38 cellular contexts compared by ENCODE assay signal in the genomic region with DNA sequence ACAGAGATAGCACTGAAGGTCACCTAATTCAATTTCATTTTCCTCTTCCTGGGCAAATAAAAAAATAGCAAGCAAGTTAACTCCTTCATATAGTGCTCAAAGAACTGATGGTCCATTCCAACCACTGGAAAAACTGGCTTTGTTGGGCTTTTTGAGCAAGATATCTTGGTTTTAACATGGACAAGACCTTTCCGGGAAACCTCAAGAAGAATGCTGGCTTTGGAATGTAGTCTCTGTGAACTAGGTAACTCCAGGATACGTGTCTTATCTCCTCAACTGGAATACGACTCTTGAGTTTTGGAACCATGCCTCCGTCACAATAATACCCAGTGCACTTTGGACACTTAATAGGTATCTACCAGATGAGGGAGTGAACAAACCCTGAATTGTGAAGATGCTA.
"Had no signal": no experiment of that assay in that cellular context is flagged by ENCODE, and none has a peak within 500 bp of the region (broad histone marks: within the 10 kb centered on the region; RNA-seq: fewer than 3 reads in every experiment).

No MANE protein-coding gene starts in this region.

- H3K9me3 Mint-ChIP-seq: activated naive CD4-positive, alpha-beta T cell treated with anti-CD3 and anti-CD28 coated beads for 36 hours; activated naive CD4-positive, alpha-beta T cell treated with anti-CD3 and anti-CD28 coated beads, Interleukin-2, amount 10 ng/mL, durations not matched to agents 7 days and 5 days; activated naive CD4-positive, alpha-beta T cell treated with anti-CD3 and anti-CD28 coated beads, Interleukin-2, amount 50 U/mL, for 24 hours; activated naive CD4-positive, alpha-beta T cell treated with anti-CD3 and anti-CD28 coated beads, Interleukin-2, amount 50 U/mL, for 72 hours; activated naive CD8-positive, alpha-beta T cell treated with anti-CD3 and anti-CD28 coated beads for 36 hours; activated naive CD8-positive, alpha-beta T cell treated with anti-CD3 and anti-CD28 coated beads, Interleukin-2, amount 10 ng/mL, durations not matched to agents 7 days and 5 days; activated naive CD8-positive, alpha-beta T cell treated with anti-CD3 and anti-CD28 coated beads, Interleukin-2, amount 50 U/mL, for 24 hours; activated T-cell treated with anti-CD3 and anti-CD28 coated beads, Interleukin-2, amount 50 U/mL, for 24 hours; activated T-cell treated with anti-CD3 and anti-CD28 coated beads, Interleukin-2, amount 50 U/mL, for 4 hours; activated T-cell treated with anti-CD3 and anti-CD28 coated beads, Interleukin-2, amount 50 U/mL, for 72 hours; activated T-helper 1 cell treated with anti-CD3 and anti-CD28 coated beads, Interleukin-12 subunit alpha, Interleukin-12 subunit beta, Interleukin-2, Interleukin-4 antibody, amounts not matched to agents 30 ng/mL and 10 ng/mL and 1 ng/mL, durations not matched to agents 14 hours and 24 hours and 36 hours; activated T-helper 17 cell treated with anti-CD3 and anti-CD28 coated beads, Interleukin-2, amount 50 U/mL, for 72 hours; activated T-helper 2 cell treated with anti-CD3 and anti-CD28 coated beads, Interferon-gamma antibody, Interleukin-2, Interleukin-4, amounts not matched to agents 10 μg/mL and 5 μg/mL and 100 μg/mL, durations not matched to agents 14 hours and 24 hours and 36 hours; brain; central memory CD8-positive, alpha-beta T cell had no signal

- H3K36me3 ChIP-seq: adrenal gland, ascending aorta, brain microvascular endothelial cell, breast epithelium, cardiac muscle cell had no signal

- H3K4me3 ChIP-seq: adrenal gland, ascending aorta, body of pancreas, breast epithelium, cardiac muscle cell had no signal

- H3K4me3 Mint-ChIP-seq: activated naive CD4-positive, alpha-beta T cell treated with anti-CD3 and anti-CD28 coated beads for 36 hours; activated naive CD4-positive, alpha-beta T cell treated with anti-CD3 and anti-CD28 coated beads, Interleukin-2, amount 10 ng/mL, durations not matched to agents 7 days and 5 days; activated naive CD4-positive, alpha-beta T cell treated with anti-CD3 and anti-CD28 coated beads, Interleukin-2, amount 50 U/mL, for 24 hours; activated naive CD8-positive, alpha-beta T cell; activated naive CD8-positive, alpha-beta T cell treated with anti-CD3 and anti-CD28 coated beads for 36 hours; activated naive CD8-positive, alpha-beta T cell treated with anti-CD3 and anti-CD28 coated beads, Interleukin-2, amount 10 ng/mL, durations not matched to agents 7 days and 5 days; activated naive CD8-positive, alpha-beta T cell treated with anti-CD3 and anti-CD28 coated beads, Interleukin-2, amount 50 U/mL, for 24 hours; activated T-cell treated with anti-CD3 and anti-CD28 coated beads, Interleukin-2, amount 50 U/mL, for 24 hours; activated T-cell treated with anti-CD3 and anti-CD28 coated beads, Interleukin-2, amount 50 U/mL, for 4 hours; activated T-cell treated with anti-CD3 and anti-CD28 coated beads, Interleukin-2, amount 50 U/mL, for 72 hours; activated T-helper 1 cell treated with anti-CD3 and anti-CD28 coated beads, Interleukin-12 subunit alpha, Interleukin-12 subunit beta, Interleukin-2, Interleukin-4 antibody, amounts not matched to agents 30 ng/mL and 10 ng/mL and 1 ng/mL, durations not matched to agents 14 hours and 24 hours and 36 hours; activated T-helper 17 cell treated with anti-CD3 and anti-CD28 coated beads, Interleukin-2, amount 50 U/mL, for 72 hours; brain; central memory CD8-positive, alpha-beta T cell had no signal

- H3K4me1 ChIP-seq: adrenal gland, ascending aorta, body of pancreas, breast epithelium had no signal

- H3K4me1 Mint-ChIP-seq: activated naive CD4-positive, alpha-beta T cell treated with anti-CD3 and anti-CD28 coated beads, Interleukin-2, amount 10 ng/mL, durations not matched to agents 7 days and 5 days; activated naive CD4-positive, alpha-beta T cell treated with anti-CD3 and anti-CD28 coated beads, Interleukin-2, amount 50 U/mL, for 24 hours; activated naive CD8-positive, alpha-beta T cell treated with anti-CD3 and anti-CD28 coated beads for 36 hours; activated naive CD8-positive, alpha-beta T cell treated with anti-CD3 and anti-CD28 coated beads, Interleukin-2, amount 10 ng/mL, durations not matched to agents 7 days and 5 days; activated naive CD8-positive, alpha-beta T cell treated with anti-CD3 and anti-CD28 coated beads, Interleukin-2, amount 50 U/mL, for 24 hours; activated T-helper 17 cell treated with anti-CD3 and anti-CD28 coated beads, Interleukin-2, amount 50 U/mL, for 72 hours; brain; central memory CD8-positive, alpha-beta T cell had no signal

- H3K27me3 Mint-ChIP-seq: activated naive CD4-positive, alpha-beta T cell treated with anti-CD3 and anti-CD28 coated beads, Interleukin-2, amount 10 ng/mL, durations not matched to agents 7 days and 5 days; activated naive CD4-positive, alpha-beta T cell treated with anti-CD3 and anti-CD28 coated beads, Interleukin-2, amount 50 U/mL, for 24 hours; activated naive CD8-positive, alpha-beta T cell; activated naive CD8-positive, alpha-beta T cell treated with anti-CD3 and anti-CD28 coated beads for 36 hours; activated naive CD8-positive, alpha-beta T cell treated with anti-CD3 and anti-CD28 coated beads, Interleukin-2, amount 50 U/mL, for 24 hours; activated T-cell treated with anti-CD3 and anti-CD28 coated beads, Interleukin-2, amount 50 U/mL, for 24 hours; brain had no signal

- H3K9me3 ChIP-seq: adrenal gland, ascending aorta, body of pancreas, breast epithelium had no signal

- H3K36me3 Mint-ChIP-seq: activated naive CD4-positive, alpha-beta T cell treated with anti-CD3 and anti-CD28 coated beads, Interleukin-2, amount 10 ng/mL, durations not matched to agents 7 days and 5 days; activated naive CD4-positive, alpha-beta T cell treated with anti-CD3 and anti-CD28 coated beads, Interleukin-2, amount 50 U/mL, for 24 hours; activated naive CD4-positive, alpha-beta T cell treated with anti-CD3 and anti-CD28 coated beads, Interleukin-2, amount 50 U/mL, for 72 hours; activated naive CD8-positive, alpha-beta T cell; activated naive CD8-positive, alpha-beta T cell treated with anti-CD3 and anti-CD28 coated beads for 36 hours; activated naive CD8-positive, alpha-beta T cell treated with anti-CD3 and anti-CD28 coated beads, Interleukin-2, amount 10 ng/mL, durations not matched to agents 7 days and 5 days; brain had no signal

- H3K27me3 ChIP-seq: adrenal gland, ascending aorta, body of pancreas, brain microvascular endothelial cell, breast epithelium, cardiac muscle cell had no signal

- H3K27ac ChIP-seq: adrenal gland, ascending aorta, body of pancreas, brain microvascular endothelial cell, breast epithelium, cardiac muscle cell had no signal

- H3K27ac Mint-ChIP-seq: activated naive CD4-positive, alpha-beta T cell treated with anti-CD3 and anti-CD28 coated beads for 36 hours; activated naive CD4-positive, alpha-beta T cell treated with anti-CD3 and anti-CD28 coated beads, Interleukin-2, amount 10 ng/mL, durations not matched to agents 7 days and 5 days; activated naive CD4-positive, alpha-beta T cell treated with anti-CD3 and anti-CD28 coated beads, Interleukin-2, amount 50 U/mL, for 24 hours; activated naive CD4-positive, alpha-beta T cell treated with anti-CD3 and anti-CD28 coated beads, Interleukin-2, amount 50 U/mL, for 72 hours; activated naive CD8-positive, alpha-beta T cell; activated naive CD8-positive, alpha-beta T cell treated with anti-CD3 and anti-CD28 coated beads for 36 hours; activated naive CD8-positive, alpha-beta T cell treated with anti-CD3 and anti-CD28 coated beads, Interleukin-2, amount 10 ng/mL, durations not matched to agents 7 days and 5 days; activated naive CD8-positive, alpha-beta T cell treated with anti-CD3 and anti-CD28 coated beads, Interleukin-2, amount 50 U/mL, for 24 hours; activated T-cell treated with anti-CD3 and anti-CD28 coated beads, Interleukin-2, amount 50 U/mL, for 24 hours; activated T-cell treated with anti-CD3 and anti-CD28 coated beads, Interleukin-2, amount 50 U/mL, for 72 hours; activated T-helper 1 cell treated with anti-CD3 and anti-CD28 coated beads, Interleukin-12 subunit alpha, Interleukin-12 subunit beta, Interleukin-2, Interleukin-4 antibody, amounts not matched to agents 30 ng/mL and 10 ng/mL and 1 ng/mL, durations not matched to agents 14 hours and 24 hours and 36 hours; activated T-helper 17 cell treated with anti-CD3 and anti-CD28 coated beads, Interleukin-2, amount 50 U/mL, for 72 hours; activated T-helper 2 cell treated with anti-CD3 and anti-CD28 coated beads, Interferon-gamma antibody, Interleukin-2, Interleukin-4, amounts not matched to agents 10 μg/mL and 5 μg/mL and 100 μg/mL, durations not matched to agents 14 hours and 24 hours and 36 hours; brain had no signal

- DNase-seq: activated effector memory CD4-positive, alpha-beta T cell treated with anti-CD3 and anti-CD28 coated beads, Interleukin-2, amount 50 U/mL, for 16 hours; activated effector memory CD4-positive, alpha-beta T cell treated with Interleukin-2 at 50 U/mL for 16 hours; activated gamma-delta T cell; activated gamma-delta T cell treated with Interleukin-2 at 50 U/mL for 16 hours; activated naive CD4-positive, alpha-beta T cell; activated naive CD4-positive, alpha-beta T cell treated with anti-CD3 and anti-CD28 coated beads for 36 hours; activated naive CD4-positive, alpha-beta T cell treated with anti-CD3 and anti-CD28 coated beads, Interleukin-2, amount 10 ng/mL, durations not matched to agents 7 days and 5 days; activated naive CD4-positive, alpha-beta T cell treated with anti-CD3 and anti-CD28 coated beads, Interleukin-2, amount 50 U/mL, for 16 hours; activated naive CD4-positive, alpha-beta T cell treated with Interleukin-2 at 50 U/mL for 16 hours; activated naive CD8-positive, alpha-beta T cell treated with anti-CD3 and anti-CD28 coated beads for 36 hours; activated naive CD8-positive, alpha-beta T cell treated with anti-CD3 and anti-CD28 coated beads, Interleukin-2, amount 10 ng/mL, durations not matched to agents 7 days and 5 days; activated naive CD8-positive, alpha-beta T cell treated with anti-CD3 and anti-CD28 coated beads, Interleukin-2, amount 50 U/mL, for 24 hours; activated T-cell treated with anti-CD3 and anti-CD28 coated beads, Interleukin-2, amount 50 U/mL, for 1 hour; activated T-cell treated with anti-CD3 and anti-CD28 coated beads, Interleukin-2, amount 50 U/mL, for 24 hours; activated T-cell treated with anti-CD3 and anti-CD28 coated beads, Interleukin-2, amount 50 U/mL, for 4 hours; activated T-cell treated with anti-CD3 and anti-CD28 coated beads, Interleukin-2, amount 50 U/mL, for 48 hours; activated T-cell treated with anti-CD3 and anti-CD28 coated beads, Interleukin-2, amount 50 U/mL, for 72 hours; adrenal gland; amniotic stem cell; amygdala; anterior cingulate cortex; aorta; body of pancreas; brain microvascular endothelial cell; caudate nucleus; central memory CD4-positive, alpha-beta T cell; cerebellar nuclear complex had no signal
